ENCODE assay signal across 8 cellular contexts in the genomic region with DNA sequence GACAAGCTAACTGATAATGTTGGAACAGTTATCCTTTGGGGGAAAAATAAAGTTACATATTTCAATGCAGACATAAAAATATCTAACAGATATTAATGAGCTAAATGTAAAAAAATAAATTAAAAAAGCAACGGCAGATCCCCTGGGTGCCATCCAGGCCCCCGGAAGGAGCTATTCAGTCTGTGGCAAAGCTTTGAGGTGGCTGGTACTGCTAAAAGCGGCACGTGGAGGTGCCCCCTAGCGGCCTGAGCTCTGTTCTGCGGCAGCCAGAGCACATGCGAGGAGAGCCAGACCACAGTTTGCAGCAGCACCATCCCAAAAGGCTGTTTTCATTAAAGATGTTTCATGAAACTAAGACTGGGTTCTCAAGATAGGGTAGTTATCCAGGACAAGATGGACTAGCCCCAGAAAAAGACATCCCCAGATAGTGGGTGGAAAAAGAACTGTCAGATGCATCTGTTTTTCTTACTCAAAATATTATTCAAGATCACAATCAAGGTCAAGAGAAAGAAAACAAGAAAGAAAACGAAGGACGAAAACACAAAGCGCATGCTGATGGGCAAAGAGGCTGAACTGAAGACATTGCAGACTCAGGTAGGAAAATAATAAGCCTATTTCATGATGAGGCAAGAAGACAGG. TPM values are rescaled to one million over a fixed set of nuclear protein-coding genes. Genes with fewer than 3 reads are reported as not detected.
DNase-seq lines count a peak whose midpoint lies in the region; ATAC-seq, FAIRE-seq and TF ChIP-seq lines count a peak whose summit lies in the region.

No MANE protein-coding gene starts in this region.

- peak; percentile 83 for ATAC-seq in HG03280 (IDR thresholded peaks at IDR 0.05; ENCODE audit: unreplicated experiment)
- ATAC-seq in lower lobe of right lung, result peak; percentile 94

- peaks cover 77% of the 10 kb centered on the region for H3K36me3 ChIP-seq in lower lobe of right lung

- H3K9me3 ChIP-seq in lower lobe of right lung, result no peaks in the 10 kb centered on the region

- no peak overlapping the region for H3K27ac ChIP-seq in lower lobe of right lung

- H3K27me3 ChIP-seq in lower lobe of right lung (ENCODE audit: low read depth), result no peaks in the 10 kb centered on the region

- H3K4me3 ChIP-seq in lower lobe of right lung, result no peak overlapping the region

- DNase-seq in GM18507 (ENCODE audit: extremely low spot score, insufficient read length, low read depth), result peak; percentile 58
- peak; percentile 56 for DNase-seq in NCI-H748 (lab: John Stamatoyannopoulos, UW; ENCODE audit: unreplicated experiment)
- peak; percentile 65 to 73 for DNase-seq in activated CD4-positive, alpha-beta T cell treated with anti-CD3 and anti-CD28 coated beads, Interleukin-2, amount 50 U/mL, for 24 hours (ENCODE audit: low read depth in 1 of 2, low spot score in 1 of 2)
- peak; percentile 62 for DNase-seq in dedifferentiated amniotic fluid mesenchymal stem cell (ENCODE audit: extremely low spot score)
- DNase-seq in lower lobe of right lung, result peak; percentile 89
- peak; percentile 66 for DNase-seq in stimulated activated CD8-positive, alpha-beta memory T cell treated with anti-CD3 and anti-CD28 coated beads, Interleukin-12 subunit alpha, Interleukin-12 subunit beta, amount 100 ng/mL, for 4 hours (ENCODE audit: low read depth)

- TF ChIP-seq CTCF in lower lobe of right lung (IDR thresholded peaks at IDR 0.05), result peak; percentile 96

- H3K4me1 ChIP-seq in lower lobe of right lung, result no peaks in the 10 kb centered on the region

- peak; percentile 40 for FAIRE-seq in A204.1 (lab: Jason Lieb, UNC)
- peak; percentile 79 for FAIRE-seq in GM18507 (lab: Jason Lieb, UNC)

- intact Hi-C loops in lower lobe of right lung (cut with DNase I), result loop anchor here (10.0 kb wide), 1 partner anchor 120 kb away; the partner anchor contains the start of gene MESP1

RNA-seq across cellular contexts. Expression of gene AP3S2, which starts 18.7 kb away (rescaled TPM):
- total RNA-seq in lower lobe of right lung, result 36.9 TPM

RNA-seq across cellular contexts. Expression of gene ARPIN, which starts 37.7 kb away (rescaled TPM):
- total RNA-seq in lower lobe of right lung, result 30.9 TPM
